In the genomic region with DNA sequence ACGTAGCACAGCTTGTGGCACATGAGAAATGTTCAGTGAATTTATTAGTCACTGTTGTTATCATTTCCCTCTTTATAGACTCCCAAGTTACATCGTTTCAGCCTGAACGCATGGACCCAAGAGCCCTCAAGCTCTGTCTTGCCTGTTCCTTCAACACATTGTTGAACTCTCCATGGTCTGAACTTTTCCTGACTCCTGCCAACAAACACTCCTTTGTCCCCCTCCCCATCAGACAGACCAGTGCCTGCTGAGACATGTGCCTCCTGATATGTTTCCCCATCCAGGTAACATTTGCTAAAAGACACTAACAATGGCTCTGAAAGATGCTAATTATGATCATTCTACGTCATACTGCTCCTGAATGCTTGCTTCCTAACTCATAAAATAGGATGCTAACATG, we compare ENCODE assay signal across 22 cellular contexts.
"Had no signal": no experiment of that assay in that cellular context is flagged by ENCODE, and none has a peak within 500 bp of the region (broad histone marks: within the 10 kb centered on the region; RNA-seq: fewer than 3 reads in every experiment).

No MANE protein-coding gene starts in this region.

- FAIRE-seq: endothelial cell of umbilical vein, kidney, pancreas, small intestine had no signal

- H3K4me3 Mint-ChIP-seq: naive thymus-derived CD8-positive, alpha-beta T cell; nephron progenitor cell; stimulated activated naive B cell treated with anti-CD40 and anti-IgM and Interleukin-4, amounts not matched to agents 10 μg/mL and 1 μg/mL and 100 μg/mL, for 72 hours; stimulated activated naive CD8-positive, alpha-beta T cell treated with anti-CD3 and anti-CD28 coated beads, Interleukin-15, Interleukin-2, amounts not matched to agents 100 ng/mL and 50 ng/mL, for 24 hours had no signal

- H3K9me3 ChIP-seq: gastrocnemius medialis, left lung, pancreas, right lobe of liver, vagina had no signal

- H3K27ac Mint-ChIP-seq: naive thymus-derived CD8-positive, alpha-beta T cell; nephron progenitor cell; stimulated activated naive B cell treated with anti-CD40 and anti-IgM and Interleukin-4, amounts not matched to agents 10 μg/mL and 1 μg/mL and 100 μg/mL, for 72 hours; stimulated activated naive CD8-positive, alpha-beta T cell treated with anti-CD3 and anti-CD28 coated beads, Interleukin-15, Interleukin-2, amounts not matched to agents 100 ng/mL and 50 ng/mL, for 24 hours had no signal

- H3K4me3 ChIP-seq: coronary artery, gastrocnemius medialis, left lung, pancreas, right lobe of liver, vagina had no signal

- H3K4me1 Mint-ChIP-seq: naive thymus-derived CD8-positive, alpha-beta T cell had no signal

- H3K36me3 ChIP-seq: gastrocnemius medialis, left lung, pancreas, right lobe of liver, vagina had no signal

- H3K27me3 ChIP-seq: gastrocnemius medialis, left lung, pancreas, right lobe of liver, vagina had no signal

- H3K27me3 Mint-ChIP-seq: stimulated activated naive B cell treated with anti-CD40 and anti-IgM and Interleukin-4, amounts not matched to agents 10 μg/mL and 1 μg/mL and 100 μg/mL, for 72 hours; stimulated activated naive CD8-positive, alpha-beta T cell treated with anti-CD3 and anti-CD28 coated beads, Interleukin-15, Interleukin-2, amounts not matched to agents 100 ng/mL and 50 ng/mL, for 24 hours had no signal

- H3K9me3 Mint-ChIP-seq: naive thymus-derived CD8-positive, alpha-beta T cell; nephron progenitor cell; stimulated activated naive B cell treated with anti-CD40 and anti-IgM and Interleukin-4, amounts not matched to agents 10 μg/mL and 1 μg/mL and 100 μg/mL, for 72 hours; stimulated activated naive CD8-positive, alpha-beta T cell treated with anti-CD3 and anti-CD28 coated beads, Interleukin-15, Interleukin-2, amounts not matched to agents 100 ng/mL and 50 ng/mL, for 24 hours had no signal

- H3K27ac ChIP-seq: gastrocnemius medialis, left lung, pancreas, right lobe of liver, vagina had no signal

- H3K4me1 ChIP-seq: left lung, pancreas, right lobe of liver, vagina had no signal

- DNase-seq: dermis blood vessel endothelial cell; effector memory CD4-positive, alpha-beta T cell; gastrocnemius medialis; head of caudate nucleus; kidney; left cardiac atrium; left lung; mesendoderm; naive thymus-derived CD8-positive, alpha-beta T cell; nephron progenitor cell; occipital lobe; pancreas; right lobe of liver; small intestine; stimulated activated CD4-positive, alpha-beta T cell treated with anti-CD3 and anti-CD28 coated beads, Interleukin-15, amount 100 ng/mL, for 24 hours; stimulated activated CD4-positive, alpha-beta T cell treated with anti-CD3 and anti-CD28 coated beads, Interleukin-2, amount 100 ng/mL, for 48 hours; stimulated activated naive B cell treated with anti-CD40 and anti-IgM and Interleukin-4, amounts not matched to agents 10 μg/mL and 1 μg/mL and 100 μg/mL, for 72 hours; trophoblast cell had no signal

- H3K36me3 Mint-ChIP-seq: naive thymus-derived CD8-positive, alpha-beta T cell; stimulated activated naive B cell treated with anti-CD40 and anti-IgM and Interleukin-4, amounts not matched to agents 10 μg/mL and 1 μg/mL and 100 μg/mL, for 72 hours had no signal

- ATAC-seq: gastrocnemius medialis; left cardiac atrium; left lung; naive thymus-derived CD8-positive, alpha-beta T cell; pancreas; right lobe of liver; stimulated activated naive B cell treated with anti-CD40 and anti-IgM and Interleukin-4, amounts not matched to agents 10 μg/mL and 1 μg/mL and 100 μg/mL, for 72 hours had no signal
